Comparison of ENCODE assay signal across 11 cellular contexts in the genomic region with DNA sequence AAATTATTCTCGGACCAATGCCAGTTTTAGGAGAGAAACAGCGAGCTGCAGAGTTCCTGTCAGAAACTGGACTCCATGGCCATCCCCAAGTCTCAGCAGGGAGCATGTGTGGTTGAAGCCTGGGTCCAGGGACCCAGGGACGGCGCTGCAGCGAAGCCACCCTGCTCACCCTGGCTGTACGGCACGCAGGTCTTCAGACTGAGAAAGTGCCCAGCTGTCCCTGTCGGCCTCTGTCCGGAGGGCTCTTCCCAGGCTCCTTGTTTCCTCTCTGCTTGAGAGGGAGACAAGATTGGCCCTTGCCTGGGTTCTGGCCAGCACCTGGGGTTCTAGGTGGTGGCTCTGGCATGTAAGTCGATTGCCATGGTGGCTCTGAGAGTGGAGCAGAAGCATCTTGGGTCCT. TPM values are rescaled to one million over a fixed set of nuclear protein-coding genes. Genes with fewer than 3 reads are reported as not detected.
DNase-seq lines count a peak whose midpoint lies in the region; ATAC-seq and TF ChIP-seq lines count a peak whose summit lies in the region.
"Had no signal": no experiment of that assay in that cellular context is flagged by ENCODE, and none has a peak within 500 bp of the region (broad histone marks: within the 10 kb centered on the region; RNA-seq: fewer than 3 reads in every experiment).

No MANE protein-coding gene starts in this region.

- DNase-seq in NT2/D1 (ENCODE audit: low read depth, low spot score), result no peak
- DNase-seq in chondrocyte (ENCODE audit: low spot score), result no peak
- DNase-seq in lung (ENCODE audit: low spot score), result no peak
- no peak for DNase-seq in RPMI8226
- DNase-seq: hippocampal formation had no signal

- H3K27ac ChIP-seq in lung (ENCODE audit: low read depth in 1 of 2, low read length in 1 of 2) (peak overlapping the region in 1 of 2 donors; percentile 98), subcutaneous abdominal adipose tissue (ENCODE audit: low read depth, low read length) (peak overlapping the region; percentile 99)

- peaks cover 59% of the 10 kb centered on the region for H3K36me3 ChIP-seq in NT2/D1 (ENCODE audit: insufficient read depth, insufficient read length, low read length)
- H3K36me3 ChIP-seq in lung (ENCODE audit: control insufficient read depth in 2 of 2, insufficient read depth in 2 of 2, low read length in 2 of 2), result peaks cover 14 to 39% of the 10 kb centered on the region in 2 donors
- peaks cover 0 to 42% (median 35%) of the 10 kb centered on the region in 5 donors for H3K36me3 ChIP-seq in subcutaneous abdominal adipose tissue (ENCODE audit: control insufficient read depth in 5 of 5, insufficient read depth in 5 of 5, low read length in 5 of 5)

- no peak for ATAC-seq in lung (ENCODE audit: insufficient read depth, low FRiP score)
- no peak for ATAC-seq in HG03280 (IDR thresholded peaks at IDR 0.05; ENCODE audit: unreplicated experiment)
- ATAC-seq in GM19351 (IDR thresholded peaks at IDR 0.05; ENCODE audit: unreplicated experiment), result no peak

- H3K27me3 ChIP-seq in NT2/D1 (ENCODE audit: insufficient read depth, insufficient read length), result no peaks in the 10 kb centered on the region
- H3K27me3 ChIP-seq in lung (ENCODE audit: control insufficient read depth, insufficient read depth), result no peaks in the 10 kb centered on the region
- no peaks in the 10 kb centered on the region for H3K27me3 ChIP-seq in subcutaneous abdominal adipose tissue (ENCODE audit: control insufficient read depth in 5 of 5, insufficient read depth in 4 of 5, low read length in 5 of 5)

- peaks cover 25% of the 10 kb centered on the region for H3K36me3 Mint-ChIP-seq in chondrocyte (ENCODE audit: low read depth)

- peaks cover 47% of the 10 kb centered on the region for H3K4me1 Mint-ChIP-seq in chondrocyte (ENCODE audit: low read depth)

- no peak for TF ChIP-seq CTCF in chondrocyte (IDR thresholded peaks at IDR 0.05)
- TF ChIP-seq CTCF in lung (IDR thresholded peaks at IDR 0.05; ENCODE audit: control extremely low read depth, extremely low read depth), result no peak

- H3K4me3 Mint-ChIP-seq in chondrocyte (ENCODE audit: unreplicated experiment), result peak overlapping the region; percentile 97

- H3K27ac Mint-ChIP-seq in chondrocyte (ENCODE audit: unreplicated experiment), result peak overlapping the region; percentile 100

- WGBS in lung, 2 donors, result 66 to 80% methylated on average over 10 of the region's 10 CpGs

- H3K27me3 Mint-ChIP-seq in chondrocyte (ENCODE audit: low read depth), result no peaks in the 10 kb centered on the region

- no peak overlapping the region for H3K4me3 ChIP-seq in NT2/D1 (ENCODE audit: insufficient read length, low read depth)
- peak overlapping the region; percentile 66 for H3K4me3 ChIP-seq in lung
- H3K4me3 ChIP-seq in subcutaneous abdominal adipose tissue (ENCODE audit: low read depth in 1 of 5, low read length in 5 of 5), result peak overlapping the region; percentile 73 to 95 (median 90)

- H3K9me3 Mint-ChIP-seq in chondrocyte (ENCODE audit: low read depth), result no peaks in the 10 kb centered on the region
- H3K9me3 Mint-ChIP-seq: neural crest cell had no signal

- H3K9me3 ChIP-seq in NT2/D1 (ENCODE audit: insufficient read depth, low read length) (no peaks in the 10 kb centered on the region), lung (ENCODE audit: control insufficient read depth in 2 of 2, insufficient read depth in 1 of 2, low read length in 1 of 2) (no peaks in the 10 kb centered on the region), subcutaneous abdominal adipose tissue (ENCODE audit: control insufficient read depth in 5 of 5, low read length in 5 of 5) (no peaks in the 10 kb centered on the region)

- H3K4me1 ChIP-seq in NT2/D1 (ENCODE audit: insufficient read depth, insufficient read length), result peaks cover 28% of the 10 kb centered on the region
- H3K4me1 ChIP-seq in lung (ENCODE audit: control insufficient read depth in 2 of 2, insufficient read depth in 2 of 2, low read length in 2 of 2), result peaks cover 14 to 27% of the 10 kb centered on the region in 2 donors
- H3K4me1 ChIP-seq in subcutaneous abdominal adipose tissue (ENCODE audit: control insufficient read depth in 5 of 5, insufficient read depth in 5 of 5, low read length in 5 of 5), result peaks cover 27 to 74% (median 67%) of the 10 kb centered on the region in 5 donors

- H3K9ac ChIP-seq in NT2/D1 (ENCODE audit: insufficient read length, low read depth) (peak overlapping the region; percentile 59), subcutaneous abdominal adipose tissue (ENCODE audit: low read length in 5 of 5) (peak overlapping the region; percentile 14 to 98 (median 90))

RNA-seq across cellular contexts. Expression of a gene that starts 26.9 kb away (rescaled TPM):
- total RNA-seq in chondrocyte (43.5 to 53.6 TPM (median 49.3 TPM) in 3 replicates), lung (10 to 100 TPM; 42.0 to 66.8 TPM)
- polyA plus RNA-seq in lung, result 10 to 100 TPM; 49.9 to 59.5 TPM

RNA-seq across cellular contexts. Expression of a gene that starts 32.5 kb away (rescaled TPM):
- 10.6 to 17.6 TPM (median 15.8 TPM) in 3 replicates for total RNA-seq in chondrocyte
- 10 to 100 TPM; 21.2 to 32.6 TPM for total RNA-seq in lung
- 10 to 100 TPM; 10.5 to 27.9 TPM for polyA plus RNA-seq in lung

RNA-seq across cellular contexts. Expression of a gene that starts 33.5 kb away (rescaled TPM):
- total RNA-seq in chondrocyte, result 6.8 to 8.8 TPM (median 7.8 TPM) in 3 replicates
- 1 to 10 TPM; 7.2 to 9.4 TPM for total RNA-seq in lung
- 1 to 10 TPM; 8.2 to 9.4 TPM for polyA plus RNA-seq in lung

RNA-seq across cellular contexts. Expression of a gene that starts 48.7 kb away (rescaled TPM):
- total RNA-seq in chondrocyte, result not detected in 3 replicates
- 100 to 1,000 TPM; 114 to 281 TPM for total RNA-seq in lung
- 100 to 1,000 TPM; 309 to 842 TPM for polyA plus RNA-seq in lung
- total RNA-seq: activated CD8-positive, alpha-beta memory T cell treated with anti-CD3 and anti-CD28 coated beads for 36 hours; NCI-H460; neural crest cell had no signal

RNA-seq across cellular contexts. Expression of a gene that starts 59.5 kb away (rescaled TPM):
- total RNA-seq in chondrocyte (78.8 to 85.3 TPM (median 80.2 TPM) in 3 replicates), lung (10 to 100 TPM; 19.2 to 56.4 TPM)
- 100 to 1,000 TPM in 1 of 2 donors, 10 to 100 TPM in 1; 66.7 to 138 TPM for polyA plus RNA-seq in lung
